8 cellular contexts compared by ENCODE assay signal in genomic region chr18:13381907-13382682, GRCh38.
DNase-seq lines count a peak whose midpoint lies in the region; ATAC-seq and TF ChIP-seq lines count a peak whose summit lies in the region.

No MANE protein-coding gene starts in this region.

- WGBS in right lobe of liver (ENCODE audit: insufficient coverage, low coverage, low lambda C conversion rate, missing lambda C conversion rate): 43% methylated on average over 20 of the region's 20 CpGs

- POLR2A ChIA-PET in T-cell (lab: Charles Lee): interaction anchor here in 1 of 2 donors (1.4 kb wide), 1 partner anchor 69 kb away, joined by 3 read pairs; no protein-coding TSS in a partner anchor

- peak overlapping the region; percentile 99 for H3K27ac ChIP-seq in CD4-positive, CD25-positive, alpha-beta regulatory T cell (ENCODE audit: insufficient read depth, low read length, poor library complexity, severe bottlenecking)
- H3K27ac ChIP-seq in right lobe of liver (peak overlapping the region; percentile 25 to 76 (median 71)), stomach smooth muscle (ENCODE audit: low read length) (peak overlapping the region; percentile 88)

- peaks cover 81% of the 10 kb centered on the region for H3K4me1 ChIP-seq in CD4-positive, CD25-positive, alpha-beta regulatory T cell (ENCODE audit: control insufficient read depth, insufficient read depth, low read length, poor library complexity, severe bottlenecking)
- H3K4me1 ChIP-seq in right lobe of liver (peaks cover 0 to 14% (median 3%) of the 10 kb centered on the region in 4 donors), stomach smooth muscle (ENCODE audit: control insufficient read depth, insufficient read depth, low read length) (peaks cover 35% of the 10 kb centered on the region)

- H3K4me3 ChIP-seq in CD4-positive, CD25-positive, alpha-beta regulatory T cell (ENCODE audit: low read depth, low read length): peak overlapping the region; percentile 90
- H3K4me3 ChIP-seq in right lobe of liver (no peak overlapping the region), stomach smooth muscle (ENCODE audit: low read length in 2 of 2) (peak overlapping the region; percentile 41 to 69)

- intact Hi-C loops in right lobe of liver (cut with DNase I): no loop called here

- no peak for TF ChIP-seq CTCF in right lobe of liver (IDR thresholded peaks at IDR 0.05)

- no peaks in the 10 kb centered on the region for H3K27me3 ChIP-seq in CD4-positive, CD25-positive, alpha-beta regulatory T cell (ENCODE audit: control insufficient read depth, insufficient read depth, low read length)
- H3K27me3 ChIP-seq in right lobe of liver: no peaks in the 10 kb centered on the region
- H3K27me3 ChIP-seq in stomach smooth muscle (ENCODE audit: control insufficient read depth in 1 of 2, insufficient read depth in 2 of 2, low read length in 2 of 2): no peaks in the 10 kb centered on the region

- peaks cover 51 to 96% (median 64%) of the 10 kb centered on the region in 4 donors for H3K4me1 Mint-ChIP-seq in CD4-positive, CD25-positive, alpha-beta regulatory T cell
- peaks cover 80 to 84% (median 83%) of the 10 kb centered on the region in 3 donors for H3K4me1 Mint-ChIP-seq in T-cell

- peak; percentile 64 to 85 (median 82) for DNase-seq in CD4-positive, CD25-positive, alpha-beta regulatory T cell
- DNase-seq in T-cell (peak in 16 of 34 experiments; percentile 17 to 62 (median 40)), dermis blood vessel endothelial cell (peak; percentile 93), right lobe of liver (no peak)

- peaks cover 3% of the 10 kb centered on the region for H3K36me3 Mint-ChIP-seq in CD4-positive, CD25-positive, alpha-beta regulatory T cell
- no peaks in the 10 kb centered on the region for H3K36me3 Mint-ChIP-seq in T-cell

- peak overlapping the region; percentile 94 to 99 (median 97) for H3K4me3 Mint-ChIP-seq in CD4-positive, CD25-positive, alpha-beta regulatory T cell
- H3K4me3 Mint-ChIP-seq in T-cell: peak overlapping the region; percentile 81 to 90 (median 87)

- CTCF ChIA-PET in T-cell (lab: Charles Lee): interaction anchor here in 1 of 2 donors (0.7 kb wide), 1 partner anchor 166 kb away, joined by 3 read pairs; no protein-coding TSS in a partner anchor

- H3K9ac ChIP-seq in stomach smooth muscle (ENCODE audit: low read length in 2 of 2): peak overlapping the region; percentile 58 to 80

- peaks cover 6% of the 10 kb centered on the region for H3K36me3 ChIP-seq in CD4-positive, CD25-positive, alpha-beta regulatory T cell (ENCODE audit: control insufficient read depth, insufficient read depth, low read length)
- H3K36me3 ChIP-seq in right lobe of liver (no peaks in the 10 kb centered on the region), stomach smooth muscle (ENCODE audit: control insufficient read depth in 2 of 2, insufficient read depth in 2 of 2, low read length in 2 of 2) (no peaks in the 10 kb centered on the region)

- H3K27ac Mint-ChIP-seq in CD4-positive, CD25-positive, alpha-beta regulatory T cell: peak overlapping the region; percentile 99 to 100 (median 100)
- H3K27ac Mint-ChIP-seq in T-cell: peak overlapping the region; percentile 96 to 98

- H3K27me3 Mint-ChIP-seq in CD4-positive, CD25-positive, alpha-beta regulatory T cell: peaks cover 4% of the 10 kb centered on the region
- H3K27me3 Mint-ChIP-seq in T-cell: no peaks in the 10 kb centered on the region

- ATAC-seq in CD4-positive, CD25-positive, alpha-beta regulatory T cell (ENCODE audit: low read depth in 2 of 2): peak; percentile 43 to 54
- ATAC-seq in GM19395 (IDR thresholded peaks at IDR 0.05; ENCODE audit: unreplicated experiment) (peak; percentile 62), T-cell (replicated peaks in 1 of 4) (peak; percentile 58 to 77 (median 61)), right lobe of liver (peak; percentile 66 to 75 (median 74)), GM21381 (IDR thresholded peaks at IDR 0.05; ENCODE audit: unreplicated experiment) (no peak), GM21619 (IDR thresholded peaks at IDR 0.05; ENCODE audit: unreplicated experiment) (no peak)

- H3K9me3 ChIP-seq in CD4-positive, CD25-positive, alpha-beta regulatory T cell (ENCODE audit: control insufficient read depth in 2 of 2, low read length in 2 of 2): no peaks in the 10 kb centered on the region
- H3K9me3 ChIP-seq in right lobe of liver: no peaks in the 10 kb centered on the region
- H3K9me3 ChIP-seq in stomach smooth muscle (ENCODE audit: control insufficient read depth in 2 of 2, low read length in 2 of 2): no peaks in the 10 kb centered on the region

- TF ChIP-seq POLR2A in right lobe of liver (IDR thresholded peaks at IDR 0.05): no peak

- H3K9me3 Mint-ChIP-seq in CD4-positive, CD25-positive, alpha-beta regulatory T cell: no peaks in the 10 kb centered on the region
- no peaks in the 10 kb centered on the region for H3K9me3 Mint-ChIP-seq in T-cell

Comparison
In these comparisons a context has a peak if more than half of its experiments do, and no peak if none do; other contexts are left out.
1. ATAC-seq: peak in CD4-positive, CD25-positive, alpha-beta regulatory T cell (2 of 2), GM19395 (single experiment), T-cell (4 of 4) and right lobe of liver (4 of 4); none in GM21381 (single experiment) and GM21619 (single experiment).
2. DNase-seq: peak in CD4-positive, CD25-positive, alpha-beta regulatory T cell (3 of 3) and dermis blood vessel endothelial cell (single experiment); none in right lobe of liver (0 of 3).
3. H3K4me3 ChIP-seq: peak in CD4-positive, CD25-positive, alpha-beta regulatory T cell (single experiment) and stomach smooth muscle (2 of 2); none in right lobe of liver (0 of 3).
4. Peak in every context shown above with its lines, with median percentiles within 50 percentile points of each other: H3K27ac ChIP-seq.